ENCODE assay signal across 26 cellular contexts in the genomic region with DNA sequence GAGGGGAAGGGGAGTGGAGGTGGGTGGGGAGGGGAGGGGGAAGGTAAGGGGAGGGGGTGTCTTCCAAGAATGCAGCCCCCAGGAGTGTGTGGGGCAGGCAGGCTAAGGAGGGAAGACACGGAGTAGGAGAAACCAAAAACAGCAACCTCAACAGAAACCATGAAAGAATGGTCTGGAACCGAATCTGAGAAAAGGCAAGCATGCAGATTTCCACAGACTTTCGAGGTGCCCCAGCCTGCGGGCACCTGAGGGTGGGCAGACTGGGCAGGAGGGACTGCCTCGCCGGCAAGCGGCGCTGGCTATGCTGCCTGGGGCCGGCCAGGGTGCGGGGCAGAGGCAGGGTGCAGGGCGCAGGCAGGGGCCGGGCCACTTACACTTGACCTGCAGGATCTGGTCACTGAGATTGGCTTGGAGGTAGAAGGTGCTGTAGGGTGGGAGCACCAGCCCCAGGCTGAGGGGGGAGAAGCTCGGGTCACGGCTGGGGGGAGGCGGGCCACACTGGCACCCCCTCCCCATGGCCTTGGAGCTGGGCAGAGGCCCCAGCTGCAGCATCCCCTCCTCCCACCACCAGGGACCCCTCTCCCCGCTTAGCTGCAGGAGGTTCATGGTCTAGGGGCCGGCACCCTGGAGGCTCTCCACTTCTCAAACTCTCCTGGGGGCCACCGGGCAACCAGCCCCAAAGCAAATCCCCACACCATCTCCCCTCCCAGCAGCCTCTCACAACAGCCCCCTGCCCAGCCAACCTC. TPM values are rescaled to one million over a fixed set of nuclear protein-coding genes. Genes with fewer than 3 reads are reported as not detected.
DNase-seq lines count a peak whose midpoint lies in the region; ATAC-seq and TF ChIP-seq lines count a peak whose summit lies in the region.
"Had no signal": no experiment of that assay in that cellular context is flagged by ENCODE, and none has a peak within 500 bp of the region (broad histone marks: within the 10 kb centered on the region; RNA-seq: fewer than 3 reads in every experiment).

No MANE protein-coding gene starts in this region.

- ATAC-seq in stimulated activated memory B cell treated with anti-CD40 and anti-IgM and Interleukin-4, amounts not matched to agents 10 μg/mL and 1 μg/mL and 100 μg/mL, for 72 hours: peak; percentile 1
- ATAC-seq: T-cell had no signal

- H3K4me2 ChIP-seq in MM.1S (ENCODE audit: low read depth, low read length): peak overlapping the region; percentile 51; the same call in 1 of the 2 replicates

- H3K79me2 ChIP-seq in MM.1S (ENCODE audit: low read length): no peaks in the 10 kb centered on the region

- H3K27ac Mint-ChIP-seq in endodermal cell (no peak overlapping the region), osteocyte (ENCODE audit: unreplicated experiment) (no peak overlapping the region)
- H3K27ac Mint-ChIP-seq in stimulated activated memory B cell treated with anti-CD40 and anti-IgM and Interleukin-4, amounts not matched to agents 10 μg/mL and 1 μg/mL and 100 μg/mL, for 72 hours: no peak overlapping the region
- H3K27ac Mint-ChIP-seq: CD14-positive monocyte, HFFc6, T-cell had no signal

- H3K27me3 ChIP-seq in MM.1S (replicated peaks; ENCODE audit: insufficient read depth, low read length) (peaks cover 41% of the 10 kb centered on the region), endodermal cell (ENCODE audit: control insufficient read depth, insufficient read depth, low read length, poor library complexity, severe bottlenecking) (no peaks in the 10 kb centered on the region)

- H3K36me3 Mint-ChIP-seq in endodermal cell (ENCODE audit: low read depth): no peaks in the 10 kb centered on the region
- no peaks in the 10 kb centered on the region for H3K36me3 Mint-ChIP-seq in stimulated activated memory B cell treated with anti-CD40 and anti-IgM and Interleukin-4, amounts not matched to agents 10 μg/mL and 1 μg/mL and 100 μg/mL, for 72 hours
- H3K36me3 Mint-ChIP-seq in osteocyte (ENCODE audit: unreplicated experiment): no peaks in the 10 kb centered on the region
- H3K36me3 Mint-ChIP-seq: CD14-positive monocyte, T-cell had no signal

- H3K9ac ChIP-seq in MM.1S (ENCODE audit: low read length): no peak overlapping the region
- no peak overlapping the region for H3K9ac ChIP-seq in endodermal cell (ENCODE audit: extremely low read depth, low read length, poor library complexity, severe bottlenecking)

- H3K27ac ChIP-seq in MM.1S (ENCODE audit: low read length) (no peak overlapping the region), endodermal cell (ENCODE audit: low read depth, low read length) (peak overlapping the region; percentile 63)
- H3K27ac ChIP-seq: HL-60, RWPE1, SK-N-MC had no signal

- no peaks in the 10 kb centered on the region for H3K9me2 ChIP-seq in MM.1S (replicated peaks; ENCODE audit: insufficient read depth, low read length)

- no peak overlapping the region for H2AFZ ChIP-seq in MM.1S (ENCODE audit: low read length)

- no peak overlapping the region for H3K4me3 ChIP-seq in MM.1S (ENCODE audit: low read length)
- no peak overlapping the region for H3K4me3 ChIP-seq in endodermal cell (ENCODE audit: low read length)
- H3K4me3 ChIP-seq: SK-N-MC had no signal

- H3K9me3 ChIP-seq in MM.1S (replicated peaks; ENCODE audit: insufficient read depth, low read length): no peaks in the 10 kb centered on the region
- H3K9me3 ChIP-seq in endodermal cell (ENCODE audit: control insufficient read depth, low read length): no peaks in the 10 kb centered on the region

- no peaks in the 10 kb centered on the region for H4K20me1 ChIP-seq in MM.1S (ENCODE audit: insufficient read depth, low read length)

- H3F3A ChIP-seq in MM.1S (ENCODE audit: insufficient read depth, low read length): no peaks in the 10 kb centered on the region

- H3K4me1 Mint-ChIP-seq in endodermal cell (peaks cover 10% of the 10 kb centered on the region), osteocyte (ENCODE audit: unreplicated experiment) (no peaks in the 10 kb centered on the region)
- peaks cover 6% of the 10 kb centered on the region for H3K4me1 Mint-ChIP-seq in stimulated activated memory B cell treated with anti-CD40 and anti-IgM and Interleukin-4, amounts not matched to agents 10 μg/mL and 1 μg/mL and 100 μg/mL, for 72 hours
- H3K4me1 Mint-ChIP-seq: CD14-positive monocyte had no signal

- DNase-seq in activated gamma-delta T cell (lab: John Stamatoyannopoulos, UW): peak; percentile 13
- no peak for DNase-seq in activated gamma-delta T cell treated with Interleukin-2 at 50 U/mL for 16 hours
- peak; percentile 64 for DNase-seq in MM.1S
- DNase-seq in endodermal cell: no peak
- no peak for DNase-seq in islet precursor cell
- no peak for DNase-seq in NCI-H82 (lab: John Stamatoyannopoulos, UW)
- no peak for DNase-seq in osteocyte (ENCODE audit: extremely low spot score, unreplicated experiment)
- DNase-seq: 8988T, AML-193, DMS53, GDM1, HFFc6, KBM-7, NCI-H1105 treated with DMSO at 0.1 percent for 48 hours, NCI-H2029 treated with DMSO at 0.1 percent for 48 hours, NCI-H2171, NCI-H345, NCI-H524 treated with DMSO at 0.1 percent for 48 hours, PC-3, SHP77 treated with DMSO at 0.1 percent for 48 hours, T-cell had no signal

- WGBS in endodermal cell (ENCODE audit: insufficient coverage in 1 of 2, insufficient read length in 1 of 2), 2 experiments: 73 to 85% methylated on average over 7 to 18 of the region's 18 CpGs

- H3K27me3 Mint-ChIP-seq in endodermal cell (ENCODE audit: insufficient read depth): no peaks in the 10 kb centered on the region
- H3K27me3 Mint-ChIP-seq in stimulated activated memory B cell treated with anti-CD40 and anti-IgM and Interleukin-4, amounts not matched to agents 10 μg/mL and 1 μg/mL and 100 μg/mL, for 72 hours: peaks cover 19% of the 10 kb centered on the region
- H3K27me3 Mint-ChIP-seq in osteocyte (ENCODE audit: unreplicated experiment): peaks cover 8% of the 10 kb centered on the region
- H3K27me3 Mint-ChIP-seq: T-cell had no signal

- no peaks in the 10 kb centered on the region for H3K36me3 ChIP-seq in MM.1S (replicated peaks; ENCODE audit: insufficient read depth, low read length)
- H3K36me3 ChIP-seq in endodermal cell (ENCODE audit: control insufficient read depth, insufficient read depth, low read length): no peaks in the 10 kb centered on the region

- H3K9me3 Mint-ChIP-seq in endodermal cell (no peaks in the 10 kb centered on the region), osteocyte (ENCODE audit: unreplicated experiment) (no peaks in the 10 kb centered on the region)
- no peaks in the 10 kb centered on the region for H3K9me3 Mint-ChIP-seq in stimulated activated memory B cell treated with anti-CD40 and anti-IgM and Interleukin-4, amounts not matched to agents 10 μg/mL and 1 μg/mL and 100 μg/mL, for 72 hours
- H3K9me3 Mint-ChIP-seq: CD14-positive monocyte, HFFc6, T-cell had no signal

- H3K4me1 ChIP-seq in MM.1S (ENCODE audit: low read length) (peaks cover 3% of the 10 kb centered on the region), endodermal cell (ENCODE audit: control insufficient read depth, insufficient read depth, low read length) (peaks cover 8% of the 10 kb centered on the region)

- TF ChIP-seq CTCF in MM.1S (IDR thresholded peaks at IDR 0.05; ENCODE audit: low read length) (no peak; the same call in 1 of the 2 replicates), endodermal cell (conservative IDR thresholded peaks at IDR 0.05) (no peak), osteocyte (IDR thresholded peaks at IDR 0.05) (no peak)

- no peak overlapping the region for H3K4me3 Mint-ChIP-seq in endodermal cell
- H3K4me3 Mint-ChIP-seq in stimulated activated memory B cell treated with anti-CD40 and anti-IgM and Interleukin-4, amounts not matched to agents 10 μg/mL and 1 μg/mL and 100 μg/mL, for 72 hours: no peak overlapping the region
- no peak overlapping the region for H3K4me3 Mint-ChIP-seq in osteocyte (ENCODE audit: unreplicated experiment)
- H3K4me3 Mint-ChIP-seq: CD14-positive monocyte, HFFc6, T-cell had no signal

RNA-seq across cellular contexts. Expression of gene TMEM115, which starts 15.2 kb away (rescaled TPM):
- total RNA-seq in endodermal cell (10 to 100 TPM; 30.1 to 32.2 TPM), osteocyte (63.2 and 69.0 TPM in 2 replicates)
- polyA plus RNA-seq in endodermal cell (2013, experiment 1 of 2): 27.7 TPM
- 24.2 TPM for polyA plus RNA-seq in endodermal cell (2013, experiment 2 of 2)

RNA-seq across cellular contexts. Expression of gene CYB561D2, which starts 23.9 kb away (rescaled TPM):
- total RNA-seq in endodermal cell: 10 to 100 TPM in 1 of 2 donors, 1 to 10 TPM in 1; 8.5 to 14.6 TPM
- polyA plus RNA-seq in endodermal cell (2013, experiment 1 of 2): 14.7 TPM
- polyA plus RNA-seq in endodermal cell (2013, experiment 2 of 2): 11.5 TPM
- 17.2 and 18.2 TPM in 2 replicates for total RNA-seq in osteocyte

RNA-seq across cellular contexts. Expression of gene NPRL2, which starts 24.0 kb away (rescaled TPM):
- total RNA-seq in endodermal cell (10 to 100 TPM; 21.8 TPM), osteocyte (21.0 and 25.9 TPM in 2 replicates)
- polyA plus RNA-seq in endodermal cell (2013, experiment 1 of 2): 34.3 TPM
- 30.3 TPM for polyA plus RNA-seq in endodermal cell (2013, experiment 2 of 2)

RNA-seq across cellular contexts. Expression of gene ZMYND10, which starts 29.0 kb away (rescaled TPM):
- 1 to 10 TPM in 1 of 2 donors, under 1 TPM in 1; 0.22 to 1.4 TPM for total RNA-seq in endodermal cell
- 4.4 TPM for polyA plus RNA-seq in endodermal cell (2013, experiment 1 of 2)
- polyA plus RNA-seq in endodermal cell (2013, experiment 2 of 2): 2.6 TPM
- total RNA-seq in osteocyte: 0.50 and 1.6 TPM in 2 replicates

RNA-seq across cellular contexts. Expression of gene RASSF1, which starts 33.9 kb away (rescaled TPM):
- total RNA-seq in endodermal cell (10 to 100 TPM in 1 of 2 donors, 1 to 10 TPM in 1; 9.4 to 17.2 TPM), osteocyte (12.8 and 13.7 TPM in 2 replicates)
- 15.8 TPM for polyA plus RNA-seq in endodermal cell (2013, experiment 1 of 2)
- polyA plus RNA-seq in endodermal cell (2013, experiment 2 of 2): 15.9 TPM

Comparison
In these comparisons a context has a peak if more than half of its experiments do, and no peak if none do; other contexts are left out.
1. DNase-seq: peak in activated gamma-delta T cell (single experiment) and MM.1S (single experiment); none in activated gamma-delta T cell treated with Interleukin-2 at 50 U/mL for 16 hours (single experiment), endodermal cell (single experiment), islet precursor cell (single experiment), NCI-H82 (single experiment) and osteocyte (single experiment).